Comparison of ENCODE assay signal across 9 cellular contexts in the genomic region with DNA sequence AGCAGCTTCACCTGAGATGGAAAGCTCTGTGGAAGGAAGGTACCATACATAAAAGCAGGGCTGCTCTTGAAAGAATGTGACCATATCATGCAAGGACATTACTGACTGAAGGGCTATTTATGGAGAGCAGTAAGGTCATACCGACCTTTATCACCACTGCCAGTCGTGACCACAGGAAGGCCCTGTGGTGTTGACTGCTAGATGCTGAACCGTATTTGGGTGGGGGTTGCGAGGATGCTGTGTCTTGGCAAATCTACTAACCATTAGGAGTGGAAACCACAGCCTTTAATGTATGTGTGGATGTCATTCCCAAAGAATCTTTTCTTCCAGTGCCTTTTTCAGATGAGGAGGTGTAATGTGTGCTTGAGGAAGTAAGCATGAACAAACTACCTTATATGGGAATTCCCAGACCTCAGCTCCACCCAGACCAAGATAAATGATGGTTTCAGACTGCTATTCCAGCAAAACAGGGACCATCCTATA.
A peak's percentile ranks its signal among the peaks of the same experiment; 100 is the strongest.
DNase-seq lines count a peak whose midpoint lies in the region; ATAC-seq and TF ChIP-seq lines count a peak whose summit lies in the region.
"Had no signal": no experiment of that assay in that cellular context is flagged by ENCODE, and none has a peak within 500 bp of the region (broad histone marks: within the 10 kb centered on the region; RNA-seq: fewer than 3 reads in every experiment).

No MANE protein-coding gene starts in this region.

- peak; percentile 13 for ATAC-seq in activated CD4-positive, alpha-beta T cell treated with anti-CD3 and anti-CD28 coated beads for 36 hours
- ATAC-seq in HG03354 (IDR thresholded peaks at IDR 0.05; ENCODE audit: poor library complexity, severe bottlenecking, unreplicated experiment) (peak; percentile 58), foreskin keratinocyte (peak; percentile 56), left lobe of liver (no peak)

- H3K36me3 Mint-ChIP-seq in activated CD4-positive, alpha-beta T cell treated with anti-CD3 and anti-CD28 coated beads for 36 hours (ENCODE audit: low read depth): no peaks in the 10 kb centered on the region
- H3K36me3 Mint-ChIP-seq in T-helper 2 cell treated with Interferon-gamma antibody and Interleukin-4, amounts not matched to agents 5 μg/mL and 100 μg/mL, for 36 hours (ENCODE audit: low read depth): peaks cover 2% of the 10 kb centered on the region
- H3K36me3 Mint-ChIP-seq: activated naive CD4-positive, alpha-beta T cell treated with anti-CD3 and anti-CD28 coated beads, Interleukin-2, amount 50 U/mL, for 72 hours had no signal

- no peak overlapping the region for H2AFZ ChIP-seq in smooth muscle cell (ENCODE audit: low read depth)

- peaks cover 35% of the 10 kb centered on the region for H3F3A ChIP-seq in smooth muscle cell (ENCODE audit: low read depth)

- H3K27ac Mint-ChIP-seq in activated CD4-positive, alpha-beta T cell treated with anti-CD3 and anti-CD28 coated beads for 36 hours: peak overlapping the region; percentile 83
- H3K27ac Mint-ChIP-seq in T-helper 2 cell treated with Interferon-gamma antibody and Interleukin-4, amounts not matched to agents 5 μg/mL and 100 μg/mL, for 36 hours: peak overlapping the region; percentile 38

- peak overlapping the region; percentile 91 for H3K9ac ChIP-seq in smooth muscle cell (ENCODE audit: low read depth)

- WGBS in smooth muscle cell (ENCODE audit: low lambda C conversion rate): under 1% methylated on average over 4 of the region's 4 CpGs

- POLR2A ChIA-PET in activated CD4-positive, alpha-beta T cell treated with anti-CD3 and anti-CD28 coated beads for 36 hours (lab: Charles Lee): no interaction called here

- H4K20me1 ChIP-seq in smooth muscle cell (ENCODE audit: low read depth): no peaks in the 10 kb centered on the region

- peak; percentile 39 for DNase-seq in activated CD4-positive, alpha-beta T cell treated with anti-CD3 and anti-CD28 coated beads for 36 hours
- DNase-seq in activated CD4-positive, alpha-beta T cell treated with anti-CD3 and anti-CD28 coated beads for 48 hours: no peak
- DNase-seq in T-helper 2 cell treated with Interferon-gamma antibody and Interleukin-4, amounts not matched to agents 5 μg/mL and 100 μg/mL, for 36 hours (ENCODE audit: low spot score): peak; percentile 37
- peak; percentile 99 for DNase-seq in foreskin keratinocyte
- no peak for DNase-seq in smooth muscle cell (lab: John Stamatoyannopoulos, UW; ENCODE audit: unreplicated experiment)
- DNase-seq in cerebellar nuclear complex (lab: John Stamatoyannopoulos, UW): no peak
- DNase-seq in left lobe of liver (ENCODE audit: low spot score): no peak

- intact Hi-C loops in activated CD4-positive, alpha-beta T cell treated with anti-CD3 and anti-CD28 coated beads for 36 hours (cut with DNase I, micrococcal nuclease): loop anchor here (1.0 to 5.0 kb wide), 2 partner anchors 32 to 41 kb away; no protein-coding TSS in a partner anchor

- H3K4me1 ChIP-seq in foreskin keratinocyte (peaks cover 36% of the 10 kb centered on the region), smooth muscle cell (ENCODE audit: low read depth) (peaks cover 39% of the 10 kb centered on the region)

- CTCF ChIA-PET in activated CD4-positive, alpha-beta T cell treated with anti-CD3 and anti-CD28 coated beads for 36 hours (lab: Charles Lee): interaction anchor here (0.6 to 3.3 kb wide), 7 partner anchors 11 to 97 kb away, joined by 3 to 18 read pairs (median 4); no protein-coding TSS in a partner anchor

- no peaks in the 10 kb centered on the region for H3K36me3 ChIP-seq in smooth muscle cell (ENCODE audit: low read depth)

- peaks cover 50% of the 10 kb centered on the region for H3K4me1 Mint-ChIP-seq in activated CD4-positive, alpha-beta T cell treated with anti-CD3 and anti-CD28 coated beads for 36 hours
- H3K4me1 Mint-ChIP-seq in T-helper 2 cell treated with Interferon-gamma antibody and Interleukin-4, amounts not matched to agents 5 μg/mL and 100 μg/mL, for 36 hours (ENCODE audit: low read depth): peaks cover 43% of the 10 kb centered on the region

- H3K27me3 Mint-ChIP-seq in activated CD4-positive, alpha-beta T cell treated with anti-CD3 and anti-CD28 coated beads for 36 hours: no peaks in the 10 kb centered on the region
- H3K27me3 Mint-ChIP-seq in T-helper 2 cell treated with Interferon-gamma antibody and Interleukin-4, amounts not matched to agents 5 μg/mL and 100 μg/mL, for 36 hours (ENCODE audit: low read depth): no peaks in the 10 kb centered on the region

- H3K27ac ChIP-seq in foreskin keratinocyte (peak overlapping the region; percentile 98), smooth muscle cell (ENCODE audit: low read depth) (peak overlapping the region; percentile 99)

- no peak overlapping the region for H3K4me3 ChIP-seq in smooth muscle cell

- peak overlapping the region; percentile 83 for H3K4me2 ChIP-seq in smooth muscle cell

- no peaks in the 10 kb centered on the region for H3K9me3 Mint-ChIP-seq in activated CD4-positive, alpha-beta T cell treated with anti-CD3 and anti-CD28 coated beads for 36 hours (ENCODE audit: low read depth)
- H3K9me3 Mint-ChIP-seq in T-helper 2 cell treated with Interferon-gamma antibody and Interleukin-4, amounts not matched to agents 5 μg/mL and 100 μg/mL, for 36 hours: no peaks in the 10 kb centered on the region
- H3K9me3 Mint-ChIP-seq: activated naive CD4-positive, alpha-beta T cell treated with anti-CD3 and anti-CD28 coated beads, Interleukin-2, amount 50 U/mL, for 72 hours had no signal

- H3K27me3 ChIP-seq in foreskin keratinocyte: no peaks in the 10 kb centered on the region
- no peaks in the 10 kb centered on the region for H3K27me3 ChIP-seq in smooth muscle cell (ENCODE audit: low read depth)

- TF ChIP-seq CTCF in foreskin keratinocyte (conservative IDR thresholded peaks at IDR 0.05): no peak
- no peak for TF ChIP-seq CTCF in smooth muscle cell (IDR thresholded peaks at IDR 0.05; ENCODE audit: borderline replicate concordance, insufficient read depth, poor library complexity, severe bottlenecking)

- H3K4me3 Mint-ChIP-seq in activated CD4-positive, alpha-beta T cell treated with anti-CD3 and anti-CD28 coated beads for 36 hours: peak overlapping the region; percentile 24
- peak overlapping the region; percentile 72 for H3K4me3 Mint-ChIP-seq in T-helper 2 cell treated with Interferon-gamma antibody and Interleukin-4, amounts not matched to agents 5 μg/mL and 100 μg/mL, for 36 hours

- H3K9me3 ChIP-seq in smooth muscle cell (replicated peaks; ENCODE audit: low read depth): no peaks in the 10 kb centered on the region

- H3K79me2 ChIP-seq in smooth muscle cell (ENCODE audit: low read depth): peaks cover 39% of the 10 kb centered on the region

Comparison
In these comparisons a context has a peak if more than half of its experiments do, and no peak if none do; other contexts are left out.
1. DNase-seq: peak in activated CD4-positive, alpha-beta T cell treated with anti-CD3 and anti-CD28 coated beads for 36 hours (single experiment), T-helper 2 cell treated with Interferon-gamma antibody and Interleukin-4, amounts not matched to agents 5 μg/mL and 100 μg/mL, for 36 hours (single experiment) and foreskin keratinocyte (2 of 2); none in activated CD4-positive, alpha-beta T cell treated with anti-CD3 and anti-CD28 coated beads for 48 hours (single experiment), smooth muscle cell (single experiment), cerebellar nuclear complex (0 of 2) and left lobe of liver (single experiment).